In genomic region chr17:29726721-29727252, GRCh38 we compare ENCODE assay signal across 8 cellular contexts.
DNase-seq lines count a peak whose midpoint lies in the region; TF ChIP-seq lines count a peak whose summit lies in the region.

No MANE protein-coding gene starts in this region.

- DNase-seq in DMS 273 (lab: John Stamatoyannopoulos, UW; ENCODE audit: unreplicated experiment) (peak; percentile 71), adrenal gland (no peak), myocyte (ENCODE audit: low read depth) (peak; percentile 47), NCI-H446 (lab: John Stamatoyannopoulos, UW) (no peak), uterus (no peak), amniotic stem cell (lab: John Stamatoyannopoulos, UW) (no peak), medulla oblongata (ENCODE audit: extremely low spot score) (no peak)

- H3K9ac ChIP-seq in Loucy (ENCODE audit: low read depth, low read length, poor library complexity, severe bottlenecking): peak overlapping the region; percentile 61

- peak overlapping the region in 4 of 5 donors; percentile 37 to 68 (median 47) for H3K27ac ChIP-seq in adrenal gland
- H3K27ac ChIP-seq in uterus: no peak overlapping the region

- H3K36me3 ChIP-seq in Loucy (ENCODE audit: insufficient read depth, low read length) (peaks cover 4% of the 10 kb centered on the region; the same call in 1 of the 2 replicates), adrenal gland (replicated peaks in 1 of 2) (no peaks in the 10 kb centered on the region), uterus (no peaks in the 10 kb centered on the region)

- H3K4me2 ChIP-seq in Loucy (ENCODE audit: low read depth, low read length, poor library complexity, severe bottlenecking): peak overlapping the region; percentile 77

- TF ChIP-seq CTCF in Loucy (conservative IDR thresholded peaks at IDR 0.05; ENCODE audit: low read length): no peak
- TF ChIP-seq CTCF in adrenal gland (IDR thresholded peaks at IDR 0.05): no peak
- TF ChIP-seq CTCF in uterus (IDR thresholded peaks at IDR 0.05): no peak

- H3K4me1 ChIP-seq in Loucy (ENCODE audit: insufficient read depth, low read length, poor library complexity, severe bottlenecking) (peaks cover 43% of the 10 kb centered on the region), adrenal gland (replicated peaks in 1 of 2) (peaks cover 14 to 30% of the 10 kb centered on the region in 2 donors), uterus (no peaks in the 10 kb centered on the region)

- TF ChIP-seq POLR2A in adrenal gland (IDR thresholded peaks at IDR 0.05): no peak
- TF ChIP-seq POLR2A in uterus (IDR thresholded peaks at IDR 0.05): no peak

- WGBS in adrenal gland, 4 donors: 19 to 36% (median 31%) methylated on average over 2 of the region's 2 CpGs

- intact Hi-C loops in adrenal gland (cut with DNase I) (no loop called here), uterus (cut with DNase I; ENCODE audit: low total_unique reads) (no loop called here)

- H3K27me3 ChIP-seq in Loucy (ENCODE audit: insufficient read depth, low read length, poor library complexity, severe bottlenecking): no peaks in the 10 kb centered on the region
- no peaks in the 10 kb centered on the region for H3K27me3 ChIP-seq in adrenal gland
- no peaks in the 10 kb centered on the region for H3K27me3 ChIP-seq in uterus

- H4K20me1 ChIP-seq in Loucy (ENCODE audit: insufficient read depth, low read length, poor library complexity, severe bottlenecking): no peaks in the 10 kb centered on the region

- H3F3A ChIP-seq in Loucy (ENCODE audit: low read depth): peaks cover 10% of the 10 kb centered on the region

- H3K9me3 ChIP-seq in Loucy (ENCODE audit: insufficient read depth, low read depth, low read length): peaks cover 5% of the 10 kb centered on the region; the same call in 1 of the 2 replicates
- no peaks in the 10 kb centered on the region for H3K9me3 ChIP-seq in adrenal gland (replicated peaks in 1 of 3)
- H3K9me3 ChIP-seq in uterus: no peaks in the 10 kb centered on the region

- no peak overlapping the region for H2AFZ ChIP-seq in Loucy (ENCODE audit: low read length)

- H3K79me2 ChIP-seq in Loucy (ENCODE audit: insufficient read depth, low read length): peaks cover 41% of the 10 kb centered on the region

- H3K4me3 ChIP-seq in Loucy (ENCODE audit: low read length, poor library complexity, severe bottlenecking) (peak overlapping the region; percentile 63), adrenal gland (no peak overlapping the region), uterus (no peak overlapping the region)

- H3K9me2 ChIP-seq in Loucy (replicated peaks; ENCODE audit: low read depth, low read length): no peaks in the 10 kb centered on the region

Comparison
In these comparisons a context has a peak if more than half of its experiments do, and no peak if none do; other contexts are left out.
1. DNase-seq: peak in DMS 273 (single experiment) and myocyte (single experiment); none in adrenal gland (0 of 7), NCI-H446 (0 of 2), uterus (0 of 2), amniotic stem cell (single experiment) and medulla oblongata (single experiment).
2. H3K27ac ChIP-seq: peak in adrenal gland (4 of 5); none in uterus (0 of 2).